In genomic region chr12:788288-788687, GRCh38 we compare ENCODE assay signal across 12 cellular contexts.
"Had no signal": no experiment of that assay in that cellular context is flagged by ENCODE, and none has a peak within 500 bp of the region (broad histone marks: within the 10 kb centered on the region; RNA-seq: fewer than 3 reads in every experiment).

No MANE protein-coding gene starts in this region.

- ATAC-seq: activated T-cell treated with anti-CD3 and anti-CD28 coated beads, Interleukin-2, amount 50 U/mL, for 4 hours; foreskin keratinocyte; left lobe of liver; right lobe of liver had no signal

- H3K27ac Mint-ChIP-seq: nephron; stimulated activated naive CD8-positive, alpha-beta T cell treated with anti-CD3 and anti-CD28 coated beads, Interleukin-15, Interleukin-2, amounts not matched to agents 100 ng/mL and 50 ng/mL, for 24 hours had no signal

- H3K4me3 ChIP-seq: prostate gland, right lobe of liver had no signal

- H3K27me3 Mint-ChIP-seq: memory B cell; stimulated activated naive CD8-positive, alpha-beta T cell treated with anti-CD3 and anti-CD28 coated beads, Interleukin-15, Interleukin-2, amounts not matched to agents 100 ng/mL and 50 ng/mL, for 24 hours had no signal

- H3K36me3 ChIP-seq: prostate gland, right lobe of liver had no signal

- H3K27ac ChIP-seq: prostate gland, right lobe of liver had no signal

- H3K9me3 ChIP-seq: prostate gland, right lobe of liver had no signal

- H3K27me3 ChIP-seq: foreskin keratinocyte, right lobe of liver had no signal

- DNase-seq: activated naive CD4-positive, alpha-beta T cell treated with Interleukin-2 at 50 U/mL for 16 hours; activated T-cell treated with anti-CD3 and anti-CD28 coated beads, Interleukin-2, amount 50 U/mL, for 4 hours; foreskin keratinocyte; head of caudate nucleus; occipital lobe; right lobe of liver; stimulated activated CD4-positive, alpha-beta T cell treated with anti-CD3 and anti-CD28 coated beads, Interleukin-2, amount 100 ng/mL, for 24 hours had no signal

- H3K9me3 Mint-ChIP-seq: activated T-cell treated with anti-CD3 and anti-CD28 coated beads, Interleukin-2, amount 50 U/mL, for 4 hours; memory B cell; nephron; stimulated activated naive CD8-positive, alpha-beta T cell treated with anti-CD3 and anti-CD28 coated beads, Interleukin-15, Interleukin-2, amounts not matched to agents 100 ng/mL and 50 ng/mL, for 24 hours had no signal

- H3K4me3 Mint-ChIP-seq: activated T-cell treated with anti-CD3 and anti-CD28 coated beads, Interleukin-2, amount 50 U/mL, for 4 hours; memory B cell; nephron; stimulated activated naive CD8-positive, alpha-beta T cell treated with anti-CD3 and anti-CD28 coated beads, Interleukin-15, Interleukin-2, amounts not matched to agents 100 ng/mL and 50 ng/mL, for 24 hours had no signal

- H3K4me1 ChIP-seq: prostate gland had no signal
